In genomic region chr3:120418446-120418845, GRCh38 we compare ENCODE assay signal across 1 cellular context.
TF ChIP-seq lines count a peak whose summit lies in the region.

No MANE protein-coding gene starts in this region.

TF ChIP-seq in HepG2, 621 proteins besides CTCF, POLR2A, EP300 and RAD21 (continued from another document):
- TF ChIP-seq, protein P1, sequence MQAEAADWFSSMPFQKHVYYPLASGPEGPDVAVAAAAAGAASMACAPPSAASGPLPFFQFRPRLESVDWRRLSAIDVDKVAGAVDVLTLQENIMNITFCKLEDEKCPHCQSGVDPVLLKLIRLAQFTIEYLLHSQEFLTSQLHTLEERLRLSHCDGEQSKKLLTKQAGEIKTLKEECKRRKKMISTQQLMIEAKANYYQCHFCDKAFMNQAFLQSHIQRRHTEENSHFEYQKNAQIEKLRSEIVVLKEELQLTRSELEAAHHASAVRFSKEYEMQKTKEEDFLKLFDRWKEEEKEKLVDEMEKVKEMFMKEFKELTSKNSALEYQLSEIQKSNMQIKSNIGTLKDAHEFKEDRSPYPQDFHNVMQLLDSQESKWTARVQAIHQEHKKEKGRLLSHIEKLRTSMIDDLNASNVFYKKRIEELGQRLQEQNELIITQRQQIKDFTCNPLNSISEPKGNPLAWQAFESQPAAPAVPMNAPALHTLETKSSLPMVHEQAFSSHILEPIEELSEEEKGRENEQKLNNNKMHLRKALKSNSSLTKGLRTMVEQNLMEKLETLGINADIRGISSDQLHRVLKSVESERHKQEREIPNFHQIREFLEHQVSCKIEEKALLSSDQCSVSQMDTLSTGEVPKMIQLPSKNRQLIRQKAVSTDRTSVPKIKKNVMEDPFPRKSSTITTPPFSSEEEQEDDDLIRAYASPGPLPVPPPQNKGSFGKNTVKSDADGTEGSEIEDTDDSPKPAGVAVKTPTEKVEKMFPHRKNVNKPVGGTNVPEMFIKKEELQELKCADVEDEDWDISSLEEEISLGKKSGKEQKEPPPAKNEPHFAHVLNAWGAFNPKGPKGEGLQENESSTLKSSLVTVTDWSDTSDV (CRISPR knock-in tag; IDR thresholded peaks at IDR 0.05), result no peak
- TF ChIP-seq, protein P2, sequence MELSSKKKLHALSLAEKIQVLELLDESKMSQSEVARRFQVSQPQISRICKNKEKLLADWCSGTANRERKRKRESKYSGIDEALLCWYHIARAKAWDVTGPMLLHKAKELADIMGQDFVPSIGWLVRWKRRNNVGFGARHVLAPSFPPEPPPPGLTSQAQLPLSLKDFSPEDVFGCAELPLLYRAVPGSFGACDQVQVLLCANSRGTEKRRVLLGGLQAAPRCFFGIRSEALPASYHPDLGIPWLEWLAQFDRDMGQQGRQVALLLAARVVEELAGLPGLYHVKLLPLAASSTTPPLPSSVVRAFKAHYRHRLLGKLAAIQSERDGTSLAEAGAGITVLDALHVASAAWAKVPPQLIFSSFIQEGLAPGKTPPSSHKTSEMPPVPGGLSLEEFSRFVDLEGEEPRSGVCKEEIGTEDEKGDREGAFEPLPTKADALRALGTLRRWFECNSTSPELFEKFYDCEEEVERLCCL (CRISPR knock-in tag; IDR thresholded peaks at IDR 0.05; ENCODE audit: borderline replicate concordance), result no peak
- TF ChIP-seq TAF1 (CRISPR knock-in tag; IDR thresholded peaks at IDR 0.05), result no peak
- peak; percentile 33; the same call in 1 of the 2 replicates for TF ChIP-seq ATF7 (IDR thresholded peaks at IDR 0.05)
- no peak for TF ChIP-seq ATF7 (CRISPR knock-in tag; IDR thresholded peaks at IDR 0.05)
- TF ChIP-seq NFYB (CRISPR knock-in tag; IDR thresholded peaks at IDR 0.05), result no peak
- TF ChIP-seq CEBPB (IDR thresholded peaks at IDR 0.05; ENCODE audit: borderline replicate concordance, low read depth, low read length), result 0 out of 2 replicates have a peak, but pooled peaks have one; percentile 2
- TF ChIP-seq ZNF629 (CRISPR knock-in tag; conservative IDR thresholded peaks at IDR 0.05), result 0 out of 2 replicates have a peak, but pooled peaks have one; percentile 14
- TF ChIP-seq ZNF547 (CRISPR knock-in tag; IDR thresholded peaks at IDR 0.05), result no peak
